23 cellular contexts compared by ENCODE assay signal in genomic region chr2:172053486-172053885, GRCh38.
"Had no signal": no experiment of that assay in that cellular context is flagged by ENCODE, and none has a peak within 500 bp of the region (broad histone marks: within the 10 kb centered on the region; RNA-seq: fewer than 3 reads in every experiment).

No MANE protein-coding gene starts in this region.

- FAIRE-seq: astrocyte had no signal

- ATAC-seq: activated T-helper 17 cell treated with anti-CD3 and anti-CD28 coated beads, Interleukin-2, amount 50 U/mL, for 72 hours; Panc1; Right ventricle myocardium inferior; T-cell had no signal

- DNase-seq: activated CD4-positive, alpha-beta memory T cell treated with anti-CD3 and anti-CD28 coated beads for 36 hours; activated CD4-positive, alpha-beta T cell treated with anti-CD3 and anti-CD28 coated beads, Interleukin-2, amount 10 ng/mL, durations not matched to agents 7 days and 5 days; activated CD4-positive, CD25-positive, alpha-beta regulatory T cell; activated CD8-positive, alpha-beta memory T cell treated with anti-CD3 and anti-CD28 coated beads for 24 hours; activated gamma-delta T cell; activated naive CD4-positive, alpha-beta T cell treated with anti-CD3 and anti-CD28 coated beads for 36 hours; activated T-cell treated with anti-CD3 and anti-CD28 coated beads, Interleukin-2, amount 50 U/mL, for 48 hours; amygdala; cortex of kidney; Karpas-422; MM.1S; NCI-H1694; NCI-H2029 treated with DMSO at 0.1 percent for 48 hours; NCI-H526; NK-92 treated with Interleukin-12 subunit alpha and Interleukin-12 subunit beta, amount 100 ng/mL, for 24 hours; RPMI8226; T-cell; T-helper 2 cell; T1000 had no signal
